Comparison of ENCODE assay signal across 11 cellular contexts in the genomic region with DNA sequence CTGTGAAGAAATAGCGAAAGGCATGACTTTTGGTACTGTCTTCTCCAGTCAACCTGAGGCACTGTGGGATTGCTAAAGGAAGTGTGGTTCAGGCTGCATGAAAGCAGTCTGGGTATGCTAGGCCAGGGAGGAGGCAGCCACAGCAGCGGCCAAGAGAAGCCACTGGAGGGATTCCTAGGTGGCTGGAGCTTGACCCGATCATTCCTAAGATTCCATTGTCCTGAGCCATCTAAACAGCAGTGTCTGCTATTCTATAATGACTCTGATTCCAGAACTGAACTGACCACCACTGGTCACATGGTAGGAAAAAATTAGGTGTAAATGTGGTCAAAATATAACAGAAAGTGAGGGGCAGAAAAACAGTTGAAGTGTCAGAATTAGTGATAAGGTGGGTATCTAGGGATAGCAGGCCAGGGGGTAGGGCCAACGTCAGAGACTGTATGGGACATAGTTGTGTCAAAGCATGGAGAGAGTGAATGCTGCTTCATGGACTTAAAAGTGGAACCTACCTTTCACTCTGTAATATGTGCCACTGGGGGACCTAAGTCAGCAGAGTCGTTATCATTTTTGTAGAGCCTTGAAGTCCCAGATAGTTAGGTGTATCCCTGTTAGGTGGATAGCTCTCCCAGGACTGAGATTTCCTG.
DNase-seq lines count a peak whose midpoint lies in the region; ATAC-seq and TF ChIP-seq lines count a peak whose summit lies in the region.
"Had no signal": no experiment of that assay in that cellular context is flagged by ENCODE, and none has a peak within 500 bp of the region (broad histone marks: within the 10 kb centered on the region; RNA-seq: fewer than 3 reads in every experiment).

No MANE protein-coding gene starts in this region.

- in situ Hi-C loops in GM13977 (cut with MboI; ENCODE audit: low pct_unique_long_range_greater_than_20kb, low sequenced_read_pairs, unreplicated experiment), result no loop called here

- DNase-seq in GOT3 (lab: John Stamatoyannopoulos, UW), result peak; percentile 6
- DNase-seq in foreskin melanocyte, result peak; percentile 18
- DNase-seq in smooth muscle cell of the brain vasculature (ENCODE audit: low read depth, low spot score), result peak; percentile 29
- DNase-seq in activated CD4-positive, alpha-beta T cell treated with anti-CD3 and anti-CD28 coated beads, Interleukin-2, amount 50 U/mL, for 1 hour, result no peak
- no peak for DNase-seq in GM13977 (ENCODE audit: low spot score)
- DNase-seq: KG1; NCI-H524; stimulated activated naive CD4-positive, alpha-beta T cell treated with Interleukin-2 at 50 U/mL for 16 hours; T-helper 2 cell had no signal

- ATAC-seq in SK-N-SH treated with all-trans-retinoic acid at 6 μM for 48 hours (peak; percentile 71; the same call in 2 of the 3 replicates), HG03571 (IDR thresholded peaks at IDR 0.05; ENCODE audit: unreplicated experiment) (no peak)

- TF ChIP-seq CTCF in GM13977 (IDR thresholded peaks at IDR 0.05; ENCODE audit: extremely low read depth, insufficient read depth, missing control alignments), result no peak

TF ChIP-seq in SK-N-SH treated with all-trans-retinoic acid at 6 μM for 48 hours, 23 proteins besides CTCF, POLR2A, EP300 and RAD21:
- TF ChIP-seq OSR1 (CRISPR knock-in tag; IDR thresholded peaks at IDR 0.05) (no peak), PATZ1 (CRISPR knock-in tag; IDR thresholded peaks at IDR 0.05; ENCODE audit: borderline replicate concordance) (no peak), RARB (CRISPR knock-in tag; IDR thresholded peaks at IDR 0.05) (no peak), PPARA (CRISPR knock-in tag; IDR thresholded peaks at IDR 0.05; ENCODE audit: borderline replicate concordance) (no peak), SNAI2 (CRISPR knock-in tag; IDR thresholded peaks at IDR 0.05) (no peak), ISL1 (CRISPR knock-in tag; IDR thresholded peaks at IDR 0.05) (no peak), ZNF8 (CRISPR knock-in tag; IDR thresholded peaks at IDR 0.05) (no peak), GLIS3 (CRISPR knock-in tag; IDR thresholded peaks at IDR 0.05) (no peak), ESRRG (CRISPR knock-in tag; IDR thresholded peaks at IDR 0.05) (no peak), BACH2 (CRISPR knock-in tag; IDR thresholded peaks at IDR 0.05; ENCODE audit: borderline replicate concordance) (no peak), ZNF70 (CRISPR knock-in tag; IDR thresholded peaks at IDR 0.05) (no peak)
TF ChIP-seq in SK-N-SH treated with all-trans-retinoic acid at 6 μM for 48 hours: peak in this region for 0.

Comparison
In these comparisons a context has a peak if more than half of its experiments do, and no peak if none do; other contexts are left out.
1. DNase-seq: peak in GOT3 (single experiment), foreskin melanocyte (single experiment) and smooth muscle cell of the brain vasculature (single experiment); none in activated CD4-positive, alpha-beta T cell treated with anti-CD3 and anti-CD28 coated beads, Interleukin-2, amount 50 U/mL, for 1 hour (single experiment) and GM13977 (single experiment).